25 cellular contexts compared by ENCODE assay signal in genomic region chr15:26314577-26314976, GRCh38.
A peak's percentile ranks its signal among the peaks of the same experiment; 100 is the strongest.
DNase-seq lines count a peak whose midpoint lies in the region; ATAC-seq, FAIRE-seq and TF ChIP-seq lines count a peak whose summit lies in the region.
"Had no signal": no experiment of that assay in that cellular context is flagged by ENCODE, and none has a peak within 500 bp of the region (broad histone marks: within the 10 kb centered on the region; RNA-seq: fewer than 3 reads in every experiment).

No MANE protein-coding gene starts in this region.

- TF ChIP-seq RAD21 in H1 (IDR thresholded peaks at IDR 0.05 in 1 of 2, conservative IDR thresholded peaks at IDR 0.05 in 1 of 2; ENCODE audit: low read depth in 2 of 2, low read length in 2 of 2), result no peak

- no peak overlapping the region for H2BK15ac ChIP-seq in H1 (ENCODE audit: low read length)

- no peak for DNase-seq in GM12891 (ENCODE audit: insufficient read length, low spot score)
- DNase-seq in KBM-7, result peak; percentile 6
- DNase-seq in NB4 (ENCODE audit: low read depth), result peak; percentile 5
- DNase-seq in H1 (ENCODE audit: low read depth in 1 of 2, low spot score in 2 of 2), result no peak
- DNase-seq in DMS53 treated with DMSO at 0.1 percent for 48 hours (lab: John Stamatoyannopoulos, UW; ENCODE audit: unreplicated experiment), result no peak
- no peak for DNase-seq in body of pancreas
- DNase-seq: 8988T; ACHN; BE2C; C1 segment of cervical spinal cord; CD4-positive, alpha-beta memory T cell; CD4-positive, CD25-positive, alpha-beta regulatory T cell; CD8-positive, alpha-beta memory T cell; COR-L47; DMS 273 treated with DMSO at 0.1 percent for 48 hours; DMS153; DMS53; DMS79 treated with DMSO at 0.1 percent for 48 hours; GF-D8 had no signal

- no peak overlapping the region for H2BK5ac ChIP-seq in H1 (ENCODE audit: low read depth, low read length)

- no peak overlapping the region for H3K23ac ChIP-seq in H1 (ENCODE audit: insufficient read length)

- H3K4ac ChIP-seq in H1 (replicated peaks; ENCODE audit: insufficient read length, low read depth, low read length), result no peak overlapping the region

- no peak overlapping the region for H4K8ac ChIP-seq in H1 (ENCODE audit: extremely low read depth, insufficient read depth, low read length)

- H3K56ac ChIP-seq in H1 (replicated peaks; ENCODE audit: insufficient read length, low read depth, low read length), result no peak overlapping the region

- no peak overlapping the region for H3K9ac ChIP-seq in H1 (replicated peaks in 1 of 4; ENCODE audit: extremely low read depth in 1 of 4, low read depth in 3 of 4, low read length in 3 of 4)
- H3K9ac ChIP-seq: BLaER1 had no signal

- H3K23me2 ChIP-seq in H1 (ENCODE audit: low read depth, low read length), result no peaks in the 10 kb centered on the region

- ATAC-seq in HG02852 (IDR thresholded peaks at IDR 0.05; ENCODE audit: unreplicated experiment), result no peak
- ATAC-seq in body of pancreas, result no peak

- H2BK120ac ChIP-seq in H1 (replicated peaks; ENCODE audit: low read depth, low read length), result no peak overlapping the region

- no peak overlapping the region for H3K14ac ChIP-seq in H1 (ENCODE audit: insufficient read length)

- no peak overlapping the region for H3K18ac ChIP-seq in H1 (ENCODE audit: extremely low read depth, low read length)

- H3K27me3 ChIP-seq in H1 (replicated peaks in 1 of 4; ENCODE audit: control insufficient read depth in 3 of 4, extremely low read depth in 1 of 4, insufficient read depth in 3 of 4, low read length in 3 of 4) (no peaks in the 10 kb centered on the region), body of pancreas (no peaks in the 10 kb centered on the region)
- H3K27me3 ChIP-seq: BE2C, BLaER1 had no signal

- H4K5ac ChIP-seq in H1 (ENCODE audit: insufficient read length, low read depth, low read length), result no peak overlapping the region

- no peak for FAIRE-seq in GM12891 (lab: Jason Lieb, UNC)
- peak; percentile 75 for FAIRE-seq in H1 (lab: Jason Lieb, UNC)
- FAIRE-seq: A204.1, G401.6, GM12892, GM18507 had no signal

- H3K79me2 ChIP-seq in H1 (ENCODE audit: control insufficient read depth in 1 of 2, insufficient read depth in 2 of 2, low read length in 2 of 2), result no peaks in the 10 kb centered on the region

- H3K79me1 ChIP-seq in H1 (ENCODE audit: low read depth, low read length), result no peaks in the 10 kb centered on the region

- H3K36me3 ChIP-seq in H1 (ENCODE audit: control insufficient read depth in 2 of 4, insufficient read depth in 4 of 4, low read length in 3 of 4) (peaks cover 0 to 4% (median 0%) of the 10 kb centered on the region in 4 experiments; a peak in 1 of 8 replicates), body of pancreas (replicated peaks in 1 of 2; ENCODE audit: insufficient read depth in 1 of 2, low read depth in 2 of 2) (no peaks in the 10 kb centered on the region)
- H3K36me3 ChIP-seq: BE2C, BLaER1 had no signal

- H4K91ac ChIP-seq in H1 (replicated peaks; ENCODE audit: insufficient read length, low read length), result no peak overlapping the region

- H4K20me1 ChIP-seq in H1 (replicated peaks in 1 of 2; ENCODE audit: control insufficient read depth in 1 of 2, insufficient read depth in 2 of 2, low read length in 2 of 2), result no peaks in the 10 kb centered on the region
- H4K20me1 ChIP-seq: BLaER1 had no signal

- in situ Hi-C loops in KBM-7 (cut with MboI; ENCODE audit: low pct_unique_long_range_greater_than_20kb, low sequenced_read_pairs), result no loop called here

- H3K4me3 ChIP-seq in NB4 (ENCODE audit: low read depth, low read length) (no peak overlapping the region), H1 (ENCODE audit: extremely low read depth in 1 of 4, insufficient read depth in 2 of 4, low read depth in 3 of 4, low read length in 4 of 4) (no peak overlapping the region), body of pancreas (no peak overlapping the region)
- H3K4me3 ChIP-seq: BLaER1 had no signal

- H2BK12ac ChIP-seq in H1 (ENCODE audit: low read depth, low read length), result no peak overlapping the region

- no peak overlapping the region for H2BK20ac ChIP-seq in H1 (ENCODE audit: low read length)

- TF ChIP-seq CTCF in NB4 (IDR thresholded peaks at IDR 0.05; ENCODE audit: low read depth, low read length) (no peak), H1 (IDR thresholded peaks at IDR 0.05; ENCODE audit: control extremely low read depth in 1 of 3, insufficient read depth in 1 of 3, low read depth in 1 of 3, low read length in 3 of 3) (no peak), body of pancreas (IDR thresholded peaks at IDR 0.05) (no peak)

- no peaks in the 10 kb centered on the region for H3K4me1 ChIP-seq in H1 (replicated peaks in 1 of 4; ENCODE audit: control insufficient read depth in 3 of 4, insufficient read depth in 4 of 4, low read length in 3 of 4)
- H3K4me1 ChIP-seq in body of pancreas, result no peaks in the 10 kb centered on the region
- H3K4me1 ChIP-seq: BE2C, BLaER1 had no signal

- CTCF ChIA-PET in H1 (lab: Charles Lee; ENCODE audit: partially characterized antibody), result no interaction called here

- no peak overlapping the region for H2AK5ac ChIP-seq in H1 (ENCODE audit: low read depth, low read length)

- H3K27ac ChIP-seq in H1 (ENCODE audit: low read depth, low read length) (no peak overlapping the region), body of pancreas (no peak overlapping the region)
- H3K27ac ChIP-seq: BLaER1 had no signal

- intact Hi-C loops in body of pancreas (cut with DNase I), result no loop called here

- no peak for TF ChIP-seq POLR2A in GM12891 (IDR thresholded peaks at IDR 0.05; ENCODE audit: low read depth, low read length)
- TF ChIP-seq POLR2A in NB4 (IDR thresholded peaks at IDR 0.05; ENCODE audit: extremely low read depth, insufficient read length), result no peak
- TF ChIP-seq POLR2A in H1 (IDR thresholded peaks at IDR 0.05; ENCODE audit: control extremely low read depth in 1 of 2, low read depth in 2 of 2, low read length in 2 of 2), result no peak
- no peak for TF ChIP-seq POLR2A in body of pancreas (IDR thresholded peaks at IDR 0.05)

- H3K9me3 ChIP-seq in H1 (ENCODE audit: insufficient read depth in 2 of 2, low read depth in 1 of 2, low read length in 1 of 2) (peaks cover 17 to 32% of the 10 kb centered on the region in 2 experiments), body of pancreas (no peaks in the 10 kb centered on the region)
- H3K9me3 ChIP-seq: BE2C had no signal

- WGBS in H1 (ENCODE audit: extremely low coverage in 1 of 2, insufficient coverage in 1 of 2, insufficient read length in 1 of 2, insufficient replicate concordance in 2 of 2, low coverage in 1 of 2, low lambda C conversion rate in 2 of 2, missing lambda C conversion rate in 1 of 2), 2 experiments, result 96% methylated on average over 4 of the region's 4 CpGs; no CpG with 5 or more reads in 1 of the 2 experiments
- WGBS in body of pancreas, 2 donors, result 37 to 48% methylated on average over 4 of the region's 4 CpGs

- H3K4me2 ChIP-seq in H1 (ENCODE audit: insufficient read depth in 1 of 2, low read depth in 2 of 2, low read length in 2 of 2), result no peak overlapping the region
- H3K4me2 ChIP-seq: BLaER1 had no signal

- no peak for TF ChIP-seq EP300 in H1 (IDR thresholded peaks at IDR 0.05; ENCODE audit: borderline replicate concordance in 1 of 2, low read depth in 2 of 2, low read length in 2 of 2)

- POLR2A ChIA-PET in H1 (lab: Charles Lee; ENCODE audit: partially characterized antibody), result no interaction called here

- H2AFZ ChIP-seq in H1 (ENCODE audit: low read length), result no peak overlapping the region

TF ChIP-seq in GM12891, 5 proteins besides CTCF, POLR2A, EP300 and RAD21:
- no peak for TF ChIP-seq POLR2AphosphoS5 (IDR thresholded peaks at IDR 0.05; ENCODE audit: low read depth, low read length)
- TF ChIP-seq SPI1 (IDR thresholded peaks at IDR 0.05; ENCODE audit: low read depth, low read length), result peak; percentile 42; the same call in 1 of the 2 replicates

TF ChIP-seq in H1, 55 proteins besides CTCF, POLR2A, EP300 and RAD21 (continues in another document):
- no peak for TF ChIP-seq RXRA (IDR thresholded peaks at IDR 0.05; ENCODE audit: insufficient read depth, low read depth, low read length)
- TF ChIP-seq FOSL1 (IDR thresholded peaks at IDR 0.05; ENCODE audit: insufficient read depth, low read depth, low read length), result no peak
- no peak for TF ChIP-seq TAF7 (optimal IDR thresholded peaks at IDR 0.05; ENCODE audit: borderline replicate concordance, low read depth, low read length)
- TF ChIP-seq SUZ12 (IDR thresholded peaks at IDR 0.05; ENCODE audit: low read length), result no peak
- no peak for TF ChIP-seq HDAC6 (IDR thresholded peaks at IDR 0.05; ENCODE audit: low read depth, low read length)
- no peak for TF ChIP-seq CTBP2 (IDR thresholded peaks at IDR 0.05; ENCODE audit: borderline replicate concordance, insufficient read depth, insufficient read length, low read length)
- no peak for TF ChIP-seq KDM5A (IDR thresholded peaks at IDR 0.05; ENCODE audit: low read length)
- no peak for TF ChIP-seq CBX8 (IDR thresholded peaks at IDR 0.05; ENCODE audit: borderline replicate concordance, low read depth, low read length)
- TF ChIP-seq RNF2 (IDR thresholded peaks at IDR 0.05; ENCODE audit: borderline replicate concordance, low read depth, low read length, missing control alignments, poor library complexity, severe bottlenecking), result no peak
- TF ChIP-seq MAX (IDR thresholded peaks at IDR 0.05), result no peak
- no peak for TF ChIP-seq PHF8 (conservative IDR thresholded peaks at IDR 0.05; ENCODE audit: low read depth, low read length)
- no peak for TF ChIP-seq TAF1 (IDR thresholded peaks at IDR 0.05; ENCODE audit: low read depth, low read length)
- no peak for TF ChIP-seq RFX5 (IDR thresholded peaks at IDR 0.05; ENCODE audit: borderline replicate concordance, low read depth, low read length)
- TF ChIP-seq KDM4A (IDR thresholded peaks at IDR 0.05; ENCODE audit: low read depth, low read length, severe bottlenecking), result no peak

Comparison
In these comparisons a context has a peak if more than half of its experiments do, and no peak if none do; other contexts are left out.
1. DNase-seq: peak in KBM-7 (single experiment) and NB4 (single experiment); none in GM12891 (single experiment), H1 (0 of 2), DMS53 treated with DMSO at 0.1 percent for 48 hours (single experiment) and body of pancreas (0 of 4).